11 cellular contexts compared by ENCODE assay signal in the genomic region with DNA sequence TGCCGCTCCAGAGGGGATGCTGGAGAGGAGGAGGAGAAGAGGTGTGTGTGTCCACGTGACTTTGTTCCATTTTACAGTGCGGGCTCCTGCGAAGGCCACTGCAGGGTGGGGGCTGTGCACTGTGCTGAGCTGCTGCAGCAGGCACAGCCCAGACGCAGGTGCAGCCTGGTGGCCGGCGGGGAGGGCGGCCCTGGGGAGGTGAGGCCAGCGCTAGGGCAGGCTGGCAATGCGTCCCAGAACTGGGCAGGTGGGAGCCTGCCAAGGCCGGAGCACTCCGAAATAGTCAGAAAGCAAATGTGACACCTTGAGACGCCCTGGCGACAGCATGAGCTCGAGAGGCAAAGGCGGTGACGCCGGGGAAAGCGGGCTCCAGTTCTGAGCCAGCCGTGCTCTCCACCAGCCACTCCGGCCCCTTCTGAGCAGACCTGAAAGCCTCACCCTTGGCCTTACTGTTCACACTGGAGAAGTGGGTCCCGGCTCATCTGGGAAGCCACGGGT. TPM values are rescaled to one million over a fixed set of nuclear protein-coding genes. Genes with fewer than 3 reads are reported as not detected.
DNase-seq lines count a peak whose midpoint lies in the region; ATAC-seq, FAIRE-seq and TF ChIP-seq lines count a peak whose summit lies in the region.
"Had no signal": no experiment of that assay in that cellular context is flagged by ENCODE, and none has a peak within 500 bp of the region (broad histone marks: within the 10 kb centered on the region; RNA-seq: fewer than 3 reads in every experiment).

No MANE protein-coding gene starts in this region.

- H3K27ac Mint-ChIP-seq in endodermal cell: no peak overlapping the region

- H3K4me1 Mint-ChIP-seq in endodermal cell: peaks cover 18% of the 10 kb centered on the region

- H3K4me3 Mint-ChIP-seq in endodermal cell: peak overlapping the region; percentile 3

- H3K27ac ChIP-seq in endodermal cell (ENCODE audit: low read depth, low read length): peak overlapping the region; percentile 1
- peak overlapping the region; percentile 63 for H3K27ac ChIP-seq in psoas muscle
- H3K27ac ChIP-seq in gastroesophageal sphincter: no peak overlapping the region

- TF ChIP-seq CTCF in endodermal cell (conservative IDR thresholded peaks at IDR 0.05): no peak
- TF ChIP-seq CTCF in psoas muscle (IDR thresholded peaks at IDR 0.05): no peak
- no peak for TF ChIP-seq CTCF in gastroesophageal sphincter (IDR thresholded peaks at IDR 0.05)

- no peak overlapping the region for H3K4me3 ChIP-seq in endodermal cell (ENCODE audit: low read length)
- H3K4me3 ChIP-seq in psoas muscle: no peak overlapping the region
- H3K4me3 ChIP-seq in gastroesophageal sphincter: no peak overlapping the region

- intact Hi-C loops in psoas muscle (cut with DNase I): loop anchor here (2.0 to 10.0 kb wide), 2 partner anchors 98 to 100 kb away; no protein-coding TSS in a partner anchor

- H3K27me3 ChIP-seq in endodermal cell (ENCODE audit: control insufficient read depth, insufficient read depth, low read length, poor library complexity, severe bottlenecking) (peaks cover 16% of the 10 kb centered on the region), psoas muscle (ENCODE audit: insufficient read depth in 3 of 3, low read length in 2 of 3) (peaks cover 0 to 2% (median 0%) of the 10 kb centered on the region in 3 donors), gastroesophageal sphincter (no peaks in the 10 kb centered on the region)

- peak; percentile 14 for FAIRE-seq in GM12892 (lab: Jason Lieb, UNC)

- H3K9ac ChIP-seq in endodermal cell (ENCODE audit: extremely low read depth, low read length, poor library complexity, severe bottlenecking): no peak overlapping the region

- H3K9me3 ChIP-seq in endodermal cell (ENCODE audit: control insufficient read depth, low read length): no peaks in the 10 kb centered on the region
- no peaks in the 10 kb centered on the region for H3K9me3 ChIP-seq in psoas muscle
- no peaks in the 10 kb centered on the region for H3K9me3 ChIP-seq in gastroesophageal sphincter

- H3K36me3 Mint-ChIP-seq in endodermal cell (ENCODE audit: low read depth): peaks cover 13% of the 10 kb centered on the region

- no peaks in the 10 kb centered on the region for H3K9me3 Mint-ChIP-seq in endodermal cell

- peak; percentile 46 to 83 (median 73) for ATAC-seq in psoas muscle
- no peak for ATAC-seq in gastroesophageal sphincter
- ATAC-seq in GM21528 (IDR thresholded peaks at IDR 0.05; ENCODE audit: low FRiP score, unreplicated experiment): no peak

- no peak for TF ChIP-seq POLR2A in GM12892 (IDR thresholded peaks at IDR 0.05; ENCODE audit: low read depth, low read length)
- no peak for TF ChIP-seq POLR2A in gastroesophageal sphincter (IDR thresholded peaks at IDR 0.05)

- H3K36me3 ChIP-seq in endodermal cell (ENCODE audit: control insufficient read depth, insufficient read depth, low read length): no peaks in the 10 kb centered on the region
- H3K36me3 ChIP-seq in psoas muscle (ENCODE audit: insufficient read depth in 1 of 2, low read depth in 1 of 2): peaks cover 0 to 35% of the 10 kb centered on the region in 2 donors
- H3K36me3 ChIP-seq in gastroesophageal sphincter: peaks cover 0 to 62% of the 10 kb centered on the region in 2 donors

- peaks cover 25% of the 10 kb centered on the region for H3K27me3 Mint-ChIP-seq in endodermal cell (ENCODE audit: insufficient read depth)

- no peak for TF ChIP-seq EP300 in gastroesophageal sphincter (IDR thresholded peaks at IDR 0.05)

- H3K4me1 ChIP-seq in endodermal cell (ENCODE audit: control insufficient read depth, insufficient read depth, low read length) (peaks cover 6% of the 10 kb centered on the region), psoas muscle (no peaks in the 10 kb centered on the region), gastroesophageal sphincter (peaks cover 0 to 7% (median 0%) of the 10 kb centered on the region in 3 donors)

- WGBS in endodermal cell (ENCODE audit: insufficient coverage in 1 of 2, insufficient read length in 1 of 2), 2 experiments: 18 to 44% methylated on average over 13 to 23 of the region's 23 CpGs
- 43 to 66% (median 51%) methylated on average over 23 of the region's 23 CpGs for WGBS in psoas muscle, 3 donors
- WGBS in gastroesophageal sphincter (ENCODE audit: low coverage in 1 of 2), 2 donors: 51 to 80% methylated on average over 1 to 4 of the region's 23 CpGs

- DNase-seq in GM12892 (ENCODE audit: insufficient read length) (no peak), Kasumi-1 (lab: John Stamatoyannopoulos, UW) (peak; percentile 43 to 52), endodermal cell (peak; percentile 75), psoas muscle (peak in 1 of 2 donors; percentile 67), NCI-H1436 treated with DMSO at 0.1 percent for 48 hours (lab: John Stamatoyannopoulos, UW) (no peak)
- DNase-seq in activated effector memory CD4-positive, alpha-beta T cell treated with Interleukin-2 at 50 U/mL for 16 hours: no peak
- DNase-seq: stimulated activated CD4-positive, alpha-beta T cell treated with anti-CD3 and anti-CD28 coated beads, Interleukin-1b, Interleukin-23, amount 100 ng/mL, for 48 hours; T1000 had no signal

RNA-seq across cellular contexts. Expression of gene CIBAR2, which starts 29.7 kb away (rescaled TPM):
- not detected for polyA plus RNA-seq in GM12892 (2012; ENCODE audit: missing spikeins)
- total RNA-seq in endodermal cell (not detected), psoas muscle (under 1 TPM in 1 of 4 donors, not detected in 3; 0.36 TPM), gastroesophageal sphincter (not detected)
- polyA plus RNA-seq in endodermal cell (2013, experiment 1 of 2): 0.25 TPM
- not detected for polyA plus RNA-seq in endodermal cell (2013, experiment 2 of 2)
- polyA plus RNA-seq in psoas muscle: not detected
- total RNA-seq: M059J had no signal

RNA-seq across cellular contexts. Expression of gene KIAA0513, which starts 55.0 kb away (rescaled TPM):
- polyA plus RNA-seq in GM12892 (2012; ENCODE audit: missing spikeins): 3.1 TPM
- 10 to 100 TPM in 1 of 2 donors, 1 to 10 TPM in 1; 9.2 to 16.0 TPM for total RNA-seq in endodermal cell
- polyA plus RNA-seq in endodermal cell (2013, experiment 1 of 2): 7.4 TPM
- polyA plus RNA-seq in endodermal cell (2013, experiment 2 of 2): 6.7 TPM
- 10 to 100 TPM in 3 of 4 donors, 1 to 10 TPM in 1; 8.7 to 14.3 (median 13.3) TPM for total RNA-seq in psoas muscle
- 10 to 100 TPM in 1 of 3 donors, 1 to 10 TPM in 2; 3.6 to 18.2 (median 3.9) TPM for polyA plus RNA-seq in psoas muscle
- total RNA-seq in gastroesophageal sphincter: 10 to 100 TPM; 14.8 to 43.4 (median 28.5) TPM

Comparison
In these comparisons a context has a peak if more than half of its experiments do, and no peak if none do; other contexts are left out.
1. DNase-seq: peak in Kasumi-1 (2 of 2) and endodermal cell (single experiment); none in GM12892 (single experiment), NCI-H1436 treated with DMSO at 0.1 percent for 48 hours (single experiment) and activated effector memory CD4-positive, alpha-beta T cell treated with Interleukin-2 at 50 U/mL for 16 hours (single experiment).
2. H3K27ac ChIP-seq: peak in endodermal cell (single experiment) and psoas muscle (single experiment); none in gastroesophageal sphincter (0 of 4).
3. ATAC-seq: peak in psoas muscle (4 of 4); none in gastroesophageal sphincter (single experiment) and GM21528 (single experiment).